36 cellular contexts compared by ENCODE assay signal in genomic region chr3:2071531-2071930, GRCh38. TPM values are rescaled to one million over a fixed set of nuclear protein-coding genes. Genes with fewer than 3 reads are reported as not detected.
"Had no signal": no experiment of that assay in that cellular context is flagged by ENCODE, and none has a peak within 500 bp of the region (broad histone marks: within the 10 kb centered on the region; RNA-seq: fewer than 3 reads in every experiment).

No MANE protein-coding gene starts in this region.

- DNase-seq: Karpas-422, Kasumi-1, MG63, MV-4-11, NCI-H1048, NCI-H1092, NCI-H1092 treated with DMSO at 0.1 percent for 48 hours, NCI-H1105, NCI-H1105 treated with DMSO at 0.1 percent for 48 hours, NCI-H1417, NCI-H1417 treated with DMSO at 0.1 percent for 48 hours, NCI-H1436, NCI-H1436 treated with DMSO at 0.1 percent for 48 hours, NCI-H146, NCI-H1694, NCI-H1694 treated with DMSO at 0.1 percent for 48 hours, NCI-H187, NCI-H187 treated with DMSO at 0.1 percent for 48 hours, NCI-H1930, NCI-H2029, NCI-H2029 treated with DMSO at 0.1 percent for 48 hours, NCI-H2081, NCI-H2081 treated with DMSO at 0.1 percent for 48 hours, NCI-H2107, NCI-H2171, NCI-H2171 treated with DMSO at 0.1 percent for 48 hours, NCI-H2227 treated with DMSO at 0.1 percent for 48 hours, NCI-H226, NCI-H345, NCI-H446, NCI-H446 treated with DMSO at 0.1 percent for 48 hours, NCI-H510A, NCI-H510A treated with DMSO at 0.1 percent for 48 hours, NCI-H524 had no signal

- H3K36me3 ChIP-seq: MG63 had no signal

- H3K9me3 ChIP-seq: MG63 had no signal

- H3K27me3 ChIP-seq: MG63 had no signal

- H3K4me3 ChIP-seq: MG63 had no signal

RNA-seq across cellular contexts. Expression of gene CNTN4, which starts 27.1 kb away (rescaled TPM):
- total RNA-seq: LHCN-M2, M059J had no signal
